In the genomic region with DNA sequence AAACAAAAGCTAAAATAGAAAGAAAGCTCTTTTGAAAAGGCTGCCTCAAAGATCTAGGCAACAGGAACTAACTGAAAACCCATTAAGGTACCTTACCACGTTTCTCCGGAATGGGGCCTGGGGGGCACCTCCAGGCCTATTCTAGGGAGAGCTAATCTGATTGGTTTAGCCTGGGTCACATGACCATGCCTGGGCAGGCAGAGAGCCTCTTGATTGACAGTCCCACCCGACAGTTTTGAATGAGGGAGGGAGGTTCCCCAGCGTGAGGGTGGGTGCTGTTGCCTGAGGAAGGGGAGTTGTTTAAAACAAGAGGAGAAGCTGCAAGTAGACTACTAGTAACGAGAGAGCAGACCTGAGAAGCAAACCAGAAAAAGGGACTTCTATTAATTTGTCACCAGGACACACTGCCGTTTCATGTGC, we compare ENCODE assay signal across 9 cellular contexts.
A peak's percentile ranks its signal among the peaks of the same experiment; 100 is the strongest.
DNase-seq lines count a peak whose midpoint lies in the region; ATAC-seq and TF ChIP-seq lines count a peak whose summit lies in the region.
"Had no signal": no experiment of that assay in that cellular context is flagged by ENCODE, and none has a peak within 500 bp of the region (broad histone marks: within the 10 kb centered on the region; RNA-seq: fewer than 3 reads in every experiment).

No MANE protein-coding gene starts in this region.

- no peak overlapping the region for H2AK5ac ChIP-seq in IMR-90 (ENCODE audit: low read depth, low read length)

- H3K14ac ChIP-seq in IMR-90 (replicated peaks; ENCODE audit: low read depth, low read length), result no peak overlapping the region

- H3K27me3 ChIP-seq in IMR-90 (ENCODE audit: control insufficient read depth, insufficient read depth, low read length), result peaks cover 20% of the 10 kb centered on the region
- peaks cover 0 to 3% (median 0%) of the 10 kb centered on the region in 3 donors for H3K27me3 ChIP-seq in gastrocnemius medialis

- ATAC-seq in IMR-90 (ENCODE audit: low read depth) (no peak), gastrocnemius medialis (peak; percentile 40 to 84), HG03439 (IDR thresholded peaks at IDR 0.05; ENCODE audit: unreplicated experiment) (no peak)

- dilution Hi-C loops in IMR-90 (cut with HindIII; ENCODE audit: low sequenced_read_pairs, unreplicated experiment), result no loop called here

- H2BK5ac ChIP-seq in IMR-90 (ENCODE audit: low read depth, low read length, poor library complexity, severe bottlenecking), result no peak overlapping the region

- H3K9me3 ChIP-seq in IMR-90 (ENCODE audit: control insufficient read depth, insufficient read depth, low read length), result no peaks in the 10 kb centered on the region
- no peaks in the 10 kb centered on the region for H3K9me3 ChIP-seq in gastrocnemius medialis

- POLR2A ChIA-PET in IMR-90 (lab: Charles Lee; ENCODE audit: unreplicated experiment), result no interaction called here

- no peak overlapping the region for H3K9ac ChIP-seq in IMR-90 (ENCODE audit: low read depth, low read length)

- H4K8ac ChIP-seq in IMR-90 (ENCODE audit: low read depth in 2 of 2, low read length in 2 of 2), result no peak overlapping the region

- no peak overlapping the region for H2AK9ac ChIP-seq in IMR-90 (replicated peaks; ENCODE audit: low read depth, low read length, poor library complexity)

- intact Hi-C loops in IMR-90 (cut with micrococcal nuclease) (no loop called here), gastrocnemius medialis (cut with DNase I; ENCODE audit: low total_unique reads) (no loop called here)

- BruUV-seq in IMR-90 (replicated peaks; lab: Mats Ljungman, UMichigan), result no TSS peak

- TF ChIP-seq POLR2A in IMR-90 (IDR thresholded peaks at IDR 0.05; ENCODE audit: low read depth, low read length) (no peak), gastrocnemius medialis (IDR thresholded peaks at IDR 0.05) (no peak)

- no peaks in the 10 kb centered on the region for H4K20me1 ChIP-seq in IMR-90 (ENCODE audit: insufficient read depth, low read length)

- no peaks in the 10 kb centered on the region for H3K79me1 ChIP-seq in IMR-90 (ENCODE audit: low read depth in 1 of 2, low read length in 2 of 2)

- H3K4me1 ChIP-seq in IMR-90 (ENCODE audit: control insufficient read depth, insufficient read depth, low read length) (no peaks in the 10 kb centered on the region), gastrocnemius medialis (peaks cover 4 to 16% of the 10 kb centered on the region in 2 donors)

- no peak overlapping the region for H2BK15ac ChIP-seq in IMR-90 (ENCODE audit: low read depth, low read length)

- no peak overlapping the region for H3K56ac ChIP-seq in IMR-90 (ENCODE audit: extremely low read depth, insufficient read depth, low read length)

- H3K18ac ChIP-seq in IMR-90 (ENCODE audit: low read depth, low read length), result no peak overlapping the region

- no peak for TF ChIP-seq RAD21 in IMR-90 (IDR thresholded peaks at IDR 0.05; ENCODE audit: low read length)

- H3K9me1 ChIP-seq in IMR-90 (ENCODE audit: insufficient read depth, low read length), result no peaks in the 10 kb centered on the region

- no peak overlapping the region for H3K23ac ChIP-seq in IMR-90 (ENCODE audit: low read depth, low read length)

- H2AFZ ChIP-seq in IMR-90 (replicated peaks; ENCODE audit: low read length, poor library complexity), result peak overlapping the region; percentile 9

- H3K36me3 ChIP-seq in IMR-90 (ENCODE audit: control insufficient read depth, insufficient read depth, low read length) (no peaks in the 10 kb centered on the region), gastrocnemius medialis (no peaks in the 10 kb centered on the region)

- H3K4me3 ChIP-seq in IMR-90 (ENCODE audit: insufficient read depth, low read depth, low read length), result no peak overlapping the region
- H3K4me3 ChIP-seq in gastrocnemius medialis, result peak overlapping the region in 2 of 4 donors; percentile 6 to 26

- TF ChIP-seq CTCF in IMR-90 (conservative IDR thresholded peaks at IDR 0.05; ENCODE audit: low read depth, low read length), result no peak
- no peak for TF ChIP-seq CTCF in gastrocnemius medialis (IDR thresholded peaks at IDR 0.05 in 4 of 5, conservative IDR thresholded peaks at IDR 0.05 in 1 of 5)

- H3K4me2 ChIP-seq in IMR-90 (ENCODE audit: low read depth, low read length), result no peak overlapping the region

- H2BK120ac ChIP-seq in IMR-90 (ENCODE audit: low read depth, low read length), result no peak overlapping the region

- H3K4ac ChIP-seq in IMR-90 (ENCODE audit: low read depth, low read length), result no peak overlapping the region

- H4K91ac ChIP-seq in IMR-90 (ENCODE audit: insufficient read depth, low read depth, low read length), result no peak overlapping the region

- H4K5ac ChIP-seq in IMR-90 (ENCODE audit: low read depth, low read length), result no peak overlapping the region

- in situ Hi-C loops in IMR-90 (cut with MboI; ENCODE audit: low sequenced_read_pairs), result no loop called here
- in situ Hi-C loops in gastrocnemius medialis (cut with MboI; ENCODE audit: low sequenced_read_pairs in 4 of 4), result loop anchor here in 1 of 4 donors (10.0 kb wide), 1 partner anchor 1496 kb away; no protein-coding TSS in a partner anchor

- CTCF ChIA-PET in IMR-90 (lab: Yijun Ruan, JAX), result no interaction called here

- H3K27ac ChIP-seq in IMR-90 (ENCODE audit: insufficient read depth, low read length) (no peak overlapping the region), gastrocnemius medialis (no peak overlapping the region)
- H3K27ac ChIP-seq: C4-2B had no signal

- H2BK20ac ChIP-seq in IMR-90 (ENCODE audit: low read depth, low read length), result no peak overlapping the region

- WGBS in IMR-90 (ENCODE audit: extremely low coverage in 2 of 2, insufficient read length in 1 of 2), 2 experiments, result 11% methylated on average over 5 of the region's 6 CpGs; no CpG with 5 or more reads in 1 of the 2 experiments

- DNase-seq in activated CD4-positive, alpha-beta T cell treated with anti-CD3 and anti-CD28 coated beads for 48 hours, result peak; percentile 17
- no peak for DNase-seq in activated CD4-positive, alpha-beta T cell treated with anti-CD3 and anti-CD28 coated beads, Interleukin-2, amount 50 U/mL, for 4 hours
- DNase-seq in IMR-90 (no peak), cerebellar cortex (ENCODE audit: low spot score) (peak; percentile 36), gastrocnemius medialis (peak; percentile 11 to 59), COLO668 (lab: John Stamatoyannopoulos, UW; ENCODE audit: unreplicated experiment) (no peak), NCI-H774 (lab: John Stamatoyannopoulos, UW) (no peak)

TF ChIP-seq in IMR-90, 13 proteins besides CTCF, POLR2A, EP300 and RAD21:
- no peak for TF ChIP-seq CHD1 (IDR thresholded peaks at IDR 0.05; ENCODE audit: low read depth, low read length)
- TF ChIP-seq, protein P1, sequence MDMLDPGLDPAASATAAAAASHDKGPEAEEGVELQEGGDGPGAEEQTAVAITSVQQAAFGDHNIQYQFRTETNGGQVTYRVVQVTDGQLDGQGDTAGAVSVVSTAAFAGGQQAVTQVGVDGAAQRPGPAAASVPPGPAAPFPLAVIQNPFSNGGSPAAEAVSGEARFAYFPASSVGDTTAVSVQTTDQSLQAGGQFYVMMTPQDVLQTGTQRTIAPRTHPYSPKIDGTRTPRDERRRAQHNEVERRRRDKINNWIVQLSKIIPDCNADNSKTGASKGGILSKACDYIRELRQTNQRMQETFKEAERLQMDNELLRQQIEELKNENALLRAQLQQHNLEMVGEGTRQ (IDR thresholded peaks at IDR 0.05; ENCODE audit: low read depth, low read length), result peak; percentile 66
- no peak for TF ChIP-seq MXI1 (IDR thresholded peaks at IDR 0.05; ENCODE audit: borderline replicate concordance, low read depth, low read length)

Comparison
In these comparisons a context has a peak if more than half of its experiments do, and no peak if none do; other contexts are left out.
1. DNase-seq: peak in activated CD4-positive, alpha-beta T cell treated with anti-CD3 and anti-CD28 coated beads for 48 hours (single experiment), cerebellar cortex (single experiment) and gastrocnemius medialis (2 of 2); none in activated CD4-positive, alpha-beta T cell treated with anti-CD3 and anti-CD28 coated beads, Interleukin-2, amount 50 U/mL, for 4 hours (0 of 2), IMR-90 (single experiment), COLO668 (single experiment) and NCI-H774 (single experiment).
2. ATAC-seq: peak in gastrocnemius medialis (2 of 2); none in IMR-90 (single experiment) and HG03439 (single experiment).